Comparison of ENCODE assay signal across 1 cellular context in genomic region chr4:6640292-6641163, GRCh38.
TF ChIP-seq lines count a peak whose summit lies in the region.

TSS of gene MRFAP1 (plus strand) at chr4:6640685. CDS start at chr4:6640863, 178 bp downstream.

TF ChIP-seq in K562, 482 proteins besides CTCF, POLR2A, EP300 and RAD21 (continued from another document and continues in another):
- TF ChIP-seq ARID4B (CRISPR knock-in tag; IDR thresholded peaks at IDR 0.05), result peak; percentile 62; the same call in 1 of the 2 replicates
- TF ChIP-seq, protein P1, sequence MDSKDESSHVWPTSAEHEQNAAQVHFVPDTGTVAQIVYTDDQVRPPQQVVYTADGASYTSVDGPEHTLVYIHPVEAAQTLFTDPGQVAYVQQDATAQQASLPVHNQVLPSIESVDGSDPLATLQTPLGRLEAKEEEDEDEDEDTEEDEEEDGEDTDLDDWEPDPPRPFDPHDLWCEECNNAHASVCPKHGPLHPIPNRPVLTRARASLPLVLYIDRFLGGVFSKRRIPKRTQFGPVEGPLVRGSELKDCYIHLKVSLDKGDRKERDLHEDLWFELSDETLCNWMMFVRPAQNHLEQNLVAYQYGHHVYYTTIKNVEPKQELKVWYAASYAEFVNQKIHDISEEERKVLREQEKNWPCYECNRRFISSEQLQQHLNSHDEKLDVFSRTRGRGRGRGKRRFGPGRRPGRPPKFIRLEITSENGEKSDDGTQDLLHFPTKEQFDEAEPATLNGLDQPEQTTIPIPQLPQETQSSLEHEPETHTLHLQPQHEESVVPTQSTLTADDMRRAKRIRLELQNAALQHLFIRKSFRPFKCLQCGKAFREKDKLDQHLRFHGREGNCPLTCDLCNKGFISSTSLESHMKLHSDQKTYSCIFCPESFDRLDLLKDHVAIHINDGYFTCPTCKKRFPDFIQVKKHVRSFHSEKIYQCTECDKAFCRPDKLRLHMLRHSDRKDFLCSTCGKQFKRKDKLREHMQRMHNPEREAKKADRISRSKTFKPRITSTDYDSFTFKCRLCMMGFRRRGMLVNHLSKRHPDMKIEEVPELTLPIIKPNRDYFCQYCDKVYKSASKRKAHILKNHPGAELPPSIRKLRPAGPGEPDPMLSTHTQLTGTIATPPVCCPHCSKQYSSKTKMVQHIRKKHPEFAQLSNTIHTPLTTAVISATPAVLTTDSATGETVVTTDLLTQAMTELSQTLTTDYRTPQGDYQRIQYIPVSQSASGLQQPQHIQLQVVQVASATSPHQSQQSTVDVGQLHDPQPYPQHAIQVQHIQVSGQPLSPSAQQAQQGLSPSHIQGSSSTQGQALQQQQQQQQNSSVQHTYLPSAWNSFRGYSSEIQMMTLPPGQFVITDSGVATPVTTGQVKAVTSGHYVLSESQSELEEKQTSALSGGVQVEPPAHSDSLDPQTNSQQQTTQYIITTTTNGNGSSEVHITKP (IDR thresholded peaks at IDR 0.05; ENCODE audit: partially characterized antibody), result peak; percentile 69
- TF ChIP-seq, protein P2, sequence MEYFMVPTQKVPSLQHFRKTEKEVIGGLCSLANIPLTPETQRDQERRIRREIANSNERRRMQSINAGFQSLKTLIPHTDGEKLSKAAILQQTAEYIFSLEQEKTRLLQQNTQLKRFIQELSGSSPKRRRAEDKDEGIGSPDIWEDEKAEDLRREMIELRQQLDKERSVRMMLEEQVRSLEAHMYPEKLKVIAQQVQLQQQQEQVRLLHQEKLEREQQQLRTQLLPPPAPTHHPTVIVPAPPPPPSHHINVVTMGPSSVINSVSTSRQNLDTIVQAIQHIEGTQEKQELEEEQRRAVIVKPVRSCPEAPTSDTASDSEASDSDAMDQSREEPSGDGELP (CRISPR knock-in tag; IDR thresholded peaks at IDR 0.05; ENCODE audit: borderline replicate concordance), result peak; percentile 85
- TF ChIP-seq ZNF316 (IDR thresholded peaks at IDR 0.05), result no peak
- TF ChIP-seq, protein P3, sequence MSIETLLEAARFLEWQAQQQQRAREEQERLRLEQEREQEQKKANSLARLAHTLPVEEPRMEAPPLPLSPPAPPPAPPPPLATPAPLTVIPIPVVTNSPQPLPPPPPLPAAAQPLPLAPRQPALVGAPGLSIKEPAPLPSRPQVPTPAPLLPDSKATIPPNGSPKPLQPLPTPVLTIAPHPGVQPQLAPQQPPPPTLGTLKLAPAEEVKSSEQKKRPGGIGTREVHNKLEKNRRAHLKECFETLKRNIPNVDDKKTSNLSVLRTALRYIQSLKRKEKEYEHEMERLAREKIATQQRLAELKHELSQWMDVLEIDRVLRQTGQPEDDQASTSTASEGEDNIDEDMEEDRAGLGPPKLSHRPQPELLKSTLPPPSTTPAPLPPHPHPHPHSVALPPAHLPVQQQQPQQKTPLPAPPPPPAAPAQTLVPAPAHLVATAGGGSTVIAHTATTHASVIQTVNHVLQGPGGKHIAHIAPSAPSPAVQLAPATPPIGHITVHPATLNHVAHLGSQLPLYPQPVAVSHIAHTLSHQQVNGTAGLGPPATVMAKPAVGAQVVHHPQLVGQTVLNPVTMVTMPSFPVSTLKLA (conservative IDR thresholded peaks at IDR 0.05), result peak; percentile 67 to 84; a peak in 3 of 4 replicates
- peak; percentile 69 for TF ChIP-seq MBD2 (IDR thresholded peaks at IDR 0.05; ENCODE audit: borderline replicate concordance, low read depth)
- TF ChIP-seq HES1 (IDR thresholded peaks at IDR 0.05; ENCODE audit: low read depth), result peak; percentile 68; the same call in 1 of the 2 replicates
- no peak for TF ChIP-seq FOXO4 (CRISPR knock-in tag; IDR thresholded peaks at IDR 0.05)
- TF ChIP-seq NONO (IDR thresholded peaks at IDR 0.05; ENCODE audit: low read depth in 2 of 2, low read length in 1 of 2), result no peak
- peak; percentile 89 for TF ChIP-seq ZNF589 (CRISPR knock-in tag; IDR thresholded peaks at IDR 0.05; ENCODE audit: low read depth)
- TF ChIP-seq, protein P4, sequence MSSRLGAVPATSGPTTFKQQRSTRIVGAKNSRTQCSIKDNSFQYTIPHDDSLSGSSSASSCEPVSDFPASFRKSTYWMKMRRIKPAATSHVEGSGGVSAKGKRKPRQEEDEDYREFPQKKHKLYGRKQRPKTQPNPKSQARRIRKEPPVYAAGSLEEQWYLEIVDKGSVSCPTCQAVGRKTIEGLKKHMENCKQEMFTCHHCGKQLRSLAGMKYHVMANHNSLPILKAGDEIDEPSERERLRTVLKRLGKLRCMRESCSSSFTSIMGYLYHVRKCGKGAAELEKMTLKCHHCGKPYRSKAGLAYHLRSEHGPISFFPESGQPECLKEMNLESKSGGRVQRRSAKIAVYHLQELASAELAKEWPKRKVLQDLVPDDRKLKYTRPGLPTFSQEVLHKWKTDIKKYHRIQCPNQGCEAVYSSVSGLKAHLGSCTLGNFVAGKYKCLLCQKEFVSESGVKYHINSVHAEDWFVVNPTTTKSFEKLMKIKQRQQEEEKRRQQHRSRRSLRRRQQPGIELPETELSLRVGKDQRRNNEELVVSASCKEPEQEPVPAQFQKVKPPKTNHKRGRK (tag; IDR thresholded peaks at IDR 0.05), result no peak
- peak in 1 of 2 experiments; percentile 88; a peak in 2 of 4 replicates for TF ChIP-seq ZNF639 (CRISPR knock-in tag; conservative IDR thresholded peaks at IDR 0.05 in 1 of 2, IDR thresholded peaks at IDR 0.05 in 1 of 2)
- peak; percentile 63 for TF ChIP-seq RB1 (IDR thresholded peaks at IDR 0.05; ENCODE audit: low read depth)
- 0 out of 2 replicates have a peak, but pooled peaks have one; percentile 49 for TF ChIP-seq GTF2A2 (tag; IDR thresholded peaks at IDR 0.05)
- peak; percentile 92 for TF ChIP-seq SMAD1 (IDR thresholded peaks at IDR 0.05; ENCODE audit: low read depth, low read length, partially characterized antibody)
- TF ChIP-seq MTA3 (IDR thresholded peaks at IDR 0.05; ENCODE audit: borderline replicate concordance), result 0 out of 2 replicates have a peak, but pooled peaks have one; percentile 24
- peak; percentile 80 for TF ChIP-seq KAT7 (CRISPR knock-in tag; IDR thresholded peaks at IDR 0.05; ENCODE audit: borderline replicate concordance)
- no peak for TF ChIP-seq KLF1 (tag; IDR thresholded peaks at IDR 0.05)
- TF ChIP-seq IRF2 (CRISPR knock-in tag; IDR thresholded peaks at IDR 0.05), result no peak
- TF ChIP-seq CREB1 (IDR thresholded peaks at IDR 0.05), result peak; percentile 74
- peak; percentile 70 for TF ChIP-seq CREB1 (CRISPR knock-in tag; IDR thresholded peaks at IDR 0.05)
- TF ChIP-seq, protein P5, sequence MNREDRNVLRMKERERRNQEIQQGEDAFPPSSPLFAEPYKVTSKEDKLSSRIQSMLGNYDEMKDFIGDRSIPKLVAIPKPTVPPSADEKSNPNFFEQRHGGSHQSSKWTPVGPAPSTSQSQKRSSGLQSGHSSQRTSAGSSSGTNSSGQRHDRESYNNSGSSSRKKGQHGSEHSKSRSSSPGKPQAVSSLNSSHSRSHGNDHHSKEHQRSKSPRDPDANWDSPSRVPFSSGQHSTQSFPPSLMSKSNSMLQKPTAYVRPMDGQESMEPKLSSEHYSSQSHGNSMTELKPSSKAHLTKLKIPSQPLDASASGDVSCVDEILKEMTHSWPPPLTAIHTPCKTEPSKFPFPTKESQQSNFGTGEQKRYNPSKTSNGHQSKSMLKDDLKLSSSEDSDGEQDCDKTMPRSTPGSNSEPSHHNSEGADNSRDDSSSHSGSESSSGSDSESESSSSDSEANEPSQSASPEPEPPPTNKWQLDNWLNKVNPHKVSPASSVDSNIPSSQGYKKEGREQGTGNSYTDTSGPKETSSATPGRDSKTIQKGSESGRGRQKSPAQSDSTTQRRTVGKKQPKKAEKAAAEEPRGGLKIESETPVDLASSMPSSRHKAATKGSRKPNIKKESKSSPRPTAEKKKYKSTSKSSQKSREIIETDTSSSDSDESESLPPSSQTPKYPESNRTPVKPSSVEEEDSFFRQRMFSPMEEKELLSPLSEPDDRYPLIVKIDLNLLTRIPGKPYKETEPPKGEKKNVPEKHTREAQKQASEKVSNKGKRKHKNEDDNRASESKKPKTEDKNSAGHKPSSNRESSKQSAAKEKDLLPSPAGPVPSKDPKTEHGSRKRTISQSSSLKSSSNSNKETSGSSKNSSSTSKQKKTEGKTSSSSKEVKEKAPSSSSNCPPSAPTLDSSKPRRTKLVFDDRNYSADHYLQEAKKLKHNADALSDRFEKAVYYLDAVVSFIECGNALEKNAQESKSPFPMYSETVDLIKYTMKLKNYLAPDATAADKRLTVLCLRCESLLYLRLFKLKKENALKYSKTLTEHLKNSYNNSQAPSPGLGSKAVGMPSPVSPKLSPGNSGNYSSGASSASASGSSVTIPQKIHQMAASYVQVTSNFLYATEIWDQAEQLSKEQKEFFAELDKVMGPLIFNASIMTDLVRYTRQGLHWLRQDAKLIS (CRISPR knock-in tag; IDR thresholded peaks at IDR 0.05), result peak; percentile 66; the same call in 1 of the 2 replicates
- TF ChIP-seq TAF1 (IDR thresholded peaks at IDR 0.05; ENCODE audit: control insufficient read depth, extremely low read depth, insufficient read depth, low read length, severe bottlenecking), result peak; percentile 98
- 0 out of 2 replicates have a peak, but pooled peaks have one; percentile 66 for TF ChIP-seq GTF2F1 (IDR thresholded peaks at IDR 0.05; ENCODE audit: low read depth, low read length)
- TF ChIP-seq JUN (IDR thresholded peaks at IDR 0.05; ENCODE audit: borderline replicate concordance, low read depth, low read length), result peak; percentile 71
- peak; percentile 72; the same call in 1 of the 2 replicates for TF ChIP-seq JUN (CRISPR knock-in tag; IDR thresholded peaks at IDR 0.05; ENCODE audit: borderline replicate concordance)
- TF ChIP-seq ZNF431 (CRISPR knock-in tag; IDR thresholded peaks at IDR 0.05), result peak; percentile 46; the same call in 1 of the 2 replicates
- peak; percentile 92 for TF ChIP-seq MYC (IDR thresholded peaks at IDR 0.05; ENCODE audit: low read depth, low read length)
- peak; percentile 67; the same call in 1 of the 2 replicates for TF ChIP-seq MYC (CRISPR knock-in tag; IDR thresholded peaks at IDR 0.05; ENCODE audit: borderline replicate concordance, low read depth)
- no peak for TF ChIP-seq ARNT (IDR thresholded peaks at IDR 0.05)
- TF ChIP-seq ZNF41 (CRISPR knock-in tag; conservative IDR thresholded peaks at IDR 0.05), result no peak
- peak; percentile 73 for TF ChIP-seq THAP12 (CRISPR knock-in tag; IDR thresholded peaks at IDR 0.05)
